10 cellular contexts compared by ENCODE assay signal in the genomic region with DNA sequence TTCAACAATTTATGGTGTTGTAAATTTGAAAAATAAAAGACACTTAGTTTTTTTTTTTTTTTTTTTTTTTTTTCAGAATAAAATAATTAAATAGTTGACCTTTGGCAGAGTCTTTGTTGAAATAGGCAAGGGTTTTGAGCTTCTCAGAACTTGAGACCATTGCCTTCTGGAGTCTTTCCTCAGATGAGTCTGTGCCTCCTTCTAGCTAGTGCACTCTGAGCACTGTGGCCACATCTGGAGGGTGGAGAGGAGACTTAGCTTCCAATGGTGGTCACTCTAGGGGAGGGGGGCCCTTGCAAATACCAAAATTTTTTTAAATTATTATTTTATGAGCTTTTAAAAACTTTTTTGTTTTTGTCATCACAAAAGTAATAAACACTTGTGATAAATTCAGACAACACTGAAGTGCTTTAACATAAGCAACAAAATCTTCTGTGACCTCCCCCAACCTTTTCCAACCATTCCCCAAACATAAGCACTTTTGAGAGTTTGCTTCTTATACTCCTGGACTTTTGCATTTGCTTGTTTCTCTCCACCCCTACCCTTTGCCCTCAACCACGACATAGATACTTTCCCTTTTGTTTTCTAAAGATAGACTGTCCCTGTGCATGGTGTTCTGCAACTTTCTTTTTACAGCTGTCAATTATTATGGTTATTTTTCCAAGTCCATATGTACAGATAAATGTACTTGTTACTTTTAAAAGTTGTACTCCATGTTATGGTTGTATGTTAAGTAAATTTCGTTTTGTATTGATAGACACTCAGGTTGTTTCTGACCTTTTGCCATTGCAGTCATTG. TPM values are rescaled to one million over a fixed set of nuclear protein-coding genes. Genes with fewer than 3 reads are reported as not detected.
A peak's percentile ranks its signal among the peaks of the same experiment; 100 is the strongest.
DNase-seq lines count a peak whose midpoint lies in the region; ATAC-seq and TF ChIP-seq lines count a peak whose summit lies in the region.
"Had no signal": no experiment of that assay in that cellular context is flagged by ENCODE, and none has a peak within 500 bp of the region (broad histone marks: within the 10 kb centered on the region; RNA-seq: fewer than 3 reads in every experiment).

No MANE protein-coding gene starts in this region.

- TF ChIP-seq CTCF in HFFc6 (IDR thresholded peaks at IDR 0.05) (no peak), natural killer cell (IDR thresholded peaks at IDR 0.05) (no peak)

- DNase-seq in NOMO-1 treated with DMSO at 0.1 percent for 48 hours (lab: John Stamatoyannopoulos, UW; ENCODE audit: unreplicated experiment) (peak; percentile 5), NOMO-1 treated with dmso at 0.1 percent for 144 hours (lab: John Stamatoyannopoulos, UW; ENCODE audit: unreplicated experiment) (no peak), HFFc6 (no peak), MV-4-11 (lab: John Stamatoyannopoulos, UW) (peak; percentile 11), natural killer cell (no peak), NCI-H128 (lab: John Stamatoyannopoulos, UW; ENCODE audit: unreplicated experiment) (no peak), ACHN (no peak)
- no peak for DNase-seq in stimulated activated CD4-positive, alpha-beta T cell treated with anti-CD3 and anti-CD28 coated beads, Interleukin-4, amount 100 ng/mL, for 4 hours
- DNase-seq: 8988T, T-helper 9 cell had no signal

- intact Hi-C loops in natural killer cell (cut with micrococcal nuclease), result loop anchor here (5.0 kb wide), 1 partner anchor 41 kb away; a partner anchor contains a TSS

- H3K27ac Mint-ChIP-seq in HFFc6 (no peak overlapping the region), natural killer cell (peak overlapping the region; percentile 82 to 84)

- H3K9me3 Mint-ChIP-seq in HFFc6, result no peaks in the 10 kb centered on the region
- H3K9me3 Mint-ChIP-seq in natural killer cell, result no peaks in the 10 kb centered on the region

- peaks cover 53% of the 10 kb centered on the region for H3K4me1 Mint-ChIP-seq in HFFc6 (ENCODE audit: low read depth)
- peaks cover 62 to 92% of the 10 kb centered on the region in 2 donors for H3K4me1 Mint-ChIP-seq in natural killer cell

- ATAC-seq in natural killer cell, result peak; percentile 82 to 87 (median 83)

- H3K4me3 Mint-ChIP-seq in HFFc6, result peak overlapping the region; percentile 40
- H3K4me3 Mint-ChIP-seq in natural killer cell, result peak overlapping the region; percentile 78

- H3K36me3 Mint-ChIP-seq in HFFc6 (ENCODE audit: low read depth) (no peaks in the 10 kb centered on the region), natural killer cell (no peaks in the 10 kb centered on the region)

- in situ Hi-C loops in ACHN (cut with HindIII; ENCODE audit: low pct_ligation_motif_present, low pct_unique_long_range_greater_than_20kb, low sequenced_read_pairs), result no loop called here

- no peaks in the 10 kb centered on the region; the same call in 1 of the 2 replicates for H3K27me3 Mint-ChIP-seq in HFFc6 (ENCODE audit: insufficient read depth)
- H3K27me3 Mint-ChIP-seq in natural killer cell (ENCODE audit: low read depth in 2 of 2), result no peaks in the 10 kb centered on the region

RNA-seq across cellular contexts. Expression of a gene that starts 41.1 kb away (rescaled TPM):
- total RNA-seq in HFFc6 (2021; fragmentation: NEBNext Ultra II Directional; extraction: Animal tissue kit (Norgen Biotek cat#: 25700)), result 10 to 100 TPM in 1 of 6 experiments, 1 to 10 TPM in 5; 6.9 to 10.4 (median 7.5) TPM
- total RNA-seq in natural killer cell, result 100 to 1,000 TPM; 142 to 162 (median 145) TPM

Comparison
In these comparisons a context has a peak if more than half of its experiments do, and no peak if none do; other contexts are left out.
1. DNase-seq: peak in NOMO-1 treated with DMSO at 0.1 percent for 48 hours (single experiment) and MV-4-11 (single experiment); none in NOMO-1 treated with dmso at 0.1 percent for 144 hours (single experiment), HFFc6 (single experiment), natural killer cell (single experiment), NCI-H128 (single experiment), ACHN (single experiment) and stimulated activated CD4-positive, alpha-beta T cell treated with anti-CD3 and anti-CD28 coated beads, Interleukin-4, amount 100 ng/mL, for 4 hours (0 of 2).
2. RNA of a gene that starts 41.1 kb away (total RNA-seq): 142 to 162 TPM in natural killer cell; 6.9 to 10.4 TPM in HFFc6; every median in the first group is over 10 times any median in the second.